ENCODE assay signal across 1 cellular context in genomic region chr16:1429026-1429425, GRCh38.
TF ChIP-seq lines count a peak whose summit lies in the region.

No MANE protein-coding gene starts in this region.

TF ChIP-seq in HepG2, 621 proteins besides CTCF, POLR2A, EP300 and RAD21:
- TF ChIP-seq RBM39 (IDR thresholded peaks at IDR 0.05; ENCODE audit: low read depth, low read length, poor library complexity, severe bottlenecking) (peak; percentile 10), GATAD2A (CRISPR knock-in tag; IDR thresholded peaks at IDR 0.05) (no peak), PBX2 (CRISPR knock-in tag; IDR thresholded peaks at IDR 0.05) (no peak), ARNT2 (CRISPR knock-in tag; IDR thresholded peaks at IDR 0.05; ENCODE audit: low read depth) (0 out of 2 replicates have a peak, but pooled peaks have one; percentile 24), NCOA1 (CRISPR knock-in tag; IDR thresholded peaks at IDR 0.05) (no peak), ZNF850 (CRISPR knock-in tag; conservative IDR thresholded peaks at IDR 0.05) (no peak), FOXO1 (CRISPR knock-in tag; IDR thresholded peaks at IDR 0.05) (no peak), MIER3 (CRISPR knock-in tag; IDR thresholded peaks at IDR 0.05; ENCODE audit: borderline replicate concordance) (no peak), ZNF496 (CRISPR knock-in tag; IDR thresholded peaks at IDR 0.05; ENCODE audit: insufficient replicate concordance) (no peak), SMYD3 (CRISPR knock-in tag; IDR thresholded peaks at IDR 0.05) (no peak), ADNP (CRISPR knock-in tag; IDR thresholded peaks at IDR 0.05) (no peak)
- TF ChIP-seq, protein P1, sequence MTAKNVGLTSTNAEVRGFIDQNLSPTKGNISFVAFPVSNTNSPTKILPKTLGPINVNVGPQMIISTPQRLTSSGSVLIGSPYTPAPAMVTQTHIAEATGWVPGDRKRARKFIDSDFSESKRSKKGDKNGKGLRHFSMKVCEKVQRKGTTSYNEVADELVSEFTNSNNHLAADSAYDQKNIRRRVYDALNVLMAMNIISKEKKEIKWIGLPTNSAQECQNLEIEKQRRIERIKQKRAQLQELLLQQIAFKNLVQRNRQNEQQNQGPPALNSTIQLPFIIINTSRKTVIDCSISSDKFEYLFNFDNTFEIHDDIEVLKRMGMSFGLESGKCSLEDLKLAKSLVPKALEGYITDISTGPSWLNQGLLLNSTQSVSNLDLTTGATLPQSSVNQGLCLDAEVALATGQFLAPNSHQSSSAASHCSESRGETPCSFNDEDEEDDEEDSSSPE (CRISPR knock-in tag; IDR thresholded peaks at IDR 0.05), result no peak
- TF ChIP-seq, protein P2, sequence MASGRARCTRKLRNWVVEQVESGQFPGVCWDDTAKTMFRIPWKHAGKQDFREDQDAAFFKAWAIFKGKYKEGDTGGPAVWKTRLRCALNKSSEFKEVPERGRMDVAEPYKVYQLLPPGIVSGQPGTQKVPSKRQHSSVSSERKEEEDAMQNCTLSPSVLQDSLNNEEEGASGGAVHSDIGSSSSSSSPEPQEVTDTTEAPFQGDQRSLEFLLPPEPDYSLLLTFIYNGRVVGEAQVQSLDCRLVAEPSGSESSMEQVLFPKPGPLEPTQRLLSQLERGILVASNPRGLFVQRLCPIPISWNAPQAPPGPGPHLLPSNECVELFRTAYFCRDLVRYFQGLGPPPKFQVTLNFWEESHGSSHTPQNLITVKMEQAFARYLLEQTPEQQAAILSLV (CRISPR knock-in tag; IDR thresholded peaks at IDR 0.05; ENCODE audit: borderline replicate concordance), result no peak
- TF ChIP-seq, protein P3, sequence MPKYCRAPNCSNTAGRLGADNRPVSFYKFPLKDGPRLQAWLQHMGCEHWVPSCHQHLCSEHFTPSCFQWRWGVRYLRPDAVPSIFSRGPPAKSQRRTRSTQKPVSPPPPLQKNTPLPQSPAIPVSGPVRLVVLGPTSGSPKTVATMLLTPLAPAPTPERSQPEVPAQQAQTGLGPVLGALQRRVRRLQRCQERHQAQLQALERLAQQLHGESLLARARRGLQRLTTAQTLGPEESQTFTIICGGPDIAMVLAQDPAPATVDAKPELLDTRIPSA (CRISPR knock-in tag; IDR thresholded peaks at IDR 0.05; ENCODE audit: borderline replicate concordance), result 0 out of 2 replicates have a peak, but pooled peaks have one; percentile 32
